Comparison of ENCODE assay signal across 14 cellular contexts in genomic region chr10:65341323-65341922, GRCh38.
A peak's percentile ranks its signal among the peaks of the same experiment; 100 is the strongest.
DNase-seq lines count a peak whose midpoint lies in the region; ATAC-seq, FAIRE-seq and TF ChIP-seq lines count a peak whose summit lies in the region.
"Had no signal": no experiment of that assay in that cellular context is flagged by ENCODE, and none has a peak within 500 bp of the region (broad histone marks: within the 10 kb centered on the region; RNA-seq: fewer than 3 reads in every experiment).

No MANE protein-coding gene starts in this region.

- H3K36me3 Mint-ChIP-seq in T-helper 17 cell (ENCODE audit: low read depth) = no peaks in the 10 kb centered on the region
- H3K36me3 Mint-ChIP-seq: WTC11 had no signal

- TF ChIP-seq CTCF in transverse colon (IDR thresholded peaks at IDR 0.05) = no peak

- H3K4me1 ChIP-seq in mesodermal cell (ENCODE audit: control insufficient read depth, insufficient read depth, low read length, poor library complexity, severe bottlenecking) (peaks cover 9% of the 10 kb centered on the region), transverse colon (no peaks in the 10 kb centered on the region)
- H3K4me1 ChIP-seq: parathyroid adenoma, Peyer's patch, tibial artery had no signal

- ATAC-seq in T-helper 17 cell (no peak), GM19328 (IDR thresholded peaks at IDR 0.05; ENCODE audit: unreplicated experiment) (no peak), HG02970 (IDR thresholded peaks at IDR 0.05; ENCODE audit: low FRiP score, unreplicated experiment) (no peak)
- ATAC-seq: WTC11 had no signal

- no peak overlapping the region for H3K4me3 ChIP-seq in mesodermal cell (ENCODE audit: extremely low read depth, insufficient read depth, low read length, poor library complexity, severe bottlenecking)
- no peak overlapping the region for H3K4me3 ChIP-seq in transverse colon
- H3K4me3 ChIP-seq: esophagus muscularis mucosa, Peyer's patch, tibial artery had no signal

- in situ Hi-C loops in transverse colon (cut with MboI; ENCODE audit: low pct_ligation_motif_present in 1 of 4, low pct_unique_long_range_greater_than_20kb in 1 of 4, low sequenced_read_pairs in 3 of 4) = no loop called here

- no peaks in the 10 kb centered on the region for H3K27me3 ChIP-seq in transverse colon
- H3K27me3 ChIP-seq: esophagus muscularis mucosa, Peyer's patch, tibial artery had no signal

- peak; percentile 23 for FAIRE-seq in endometrium (lab: Jason Lieb, UNC)

- H3K27ac ChIP-seq in mesodermal cell (ENCODE audit: low read depth, low read length, severe bottlenecking) = peak overlapping the region; percentile 60
- no peak overlapping the region for H3K27ac ChIP-seq in transverse colon
- H3K27ac ChIP-seq: esophagus muscularis mucosa, parathyroid adenoma, Peyer's patch, tibial artery had no signal

- H3K27ac Mint-ChIP-seq in T-helper 17 cell = no peak overlapping the region
- H3K27ac Mint-ChIP-seq: WTC11 had no signal

- H3K36me3 ChIP-seq in mesodermal cell (ENCODE audit: control insufficient read depth, insufficient read depth, low read length) (no peaks in the 10 kb centered on the region), transverse colon (no peaks in the 10 kb centered on the region)
- H3K36me3 ChIP-seq: esophagus muscularis mucosa, Peyer's patch, tibial artery had no signal

- no peak for TF ChIP-seq EP300 in transverse colon (IDR thresholded peaks at IDR 0.05; ENCODE audit: low read depth)

- no peak for TF ChIP-seq POLR2A in transverse colon (IDR thresholded peaks at IDR 0.05)

- intact Hi-C loops in transverse colon (cut with DNase I; ENCODE audit: low total_unique reads) = no loop called here

- no peaks in the 10 kb centered on the region for H3K27me3 Mint-ChIP-seq in T-helper 17 cell

- no peaks in the 10 kb centered on the region for H3K9me3 ChIP-seq in mesodermal cell (ENCODE audit: control insufficient read depth, low read length)
- no peaks in the 10 kb centered on the region for H3K9me3 ChIP-seq in transverse colon
- H3K9me3 ChIP-seq in T-helper 17 cell (ENCODE audit: control insufficient read depth, low read length, poor library complexity, severe bottlenecking) = no peaks in the 10 kb centered on the region
- H3K9me3 ChIP-seq: esophagus muscularis mucosa, Peyer's patch, tibial artery had no signal

- WGBS in mesodermal cell (ENCODE audit: insufficient coverage in 2 of 2), 2 experiments = 69 to 74% methylated on average over 2 of the region's 4 CpGs
- WGBS in transverse colon (ENCODE audit: low coverage in 1 of 2), 2 donors = 33 to 41% methylated on average over 4 of the region's 4 CpGs

- no peak overlapping the region for H3K4me3 Mint-ChIP-seq in T-helper 17 cell
- H3K4me3 Mint-ChIP-seq: WTC11 had no signal

- DNase-seq in CMK (ENCODE audit: low read depth) = peak; percentile 12
- peak; percentile 87 for DNase-seq in OCI-M1 (lab: John Stamatoyannopoulos, UW)
- no peak for DNase-seq in transverse colon
- no peak for DNase-seq in T-helper 17 cell
- DNase-seq: anterior cingulate cortex, Peyer's patch, tibial artery had no signal

- H3K4me1 Mint-ChIP-seq in T-helper 17 cell = no peaks in the 10 kb centered on the region
- H3K4me1 Mint-ChIP-seq: WTC11 had no signal

Comparison
In these comparisons a context has a peak if more than half of its experiments do, and no peak if none do; other contexts are left out.
1. DNase-seq: peak in CMK (single experiment) and OCI-M1 (single experiment); none in transverse colon (single experiment) and T-helper 17 cell (0 of 3).